Comparison of ENCODE assay signal across 8 cellular contexts in genomic region chr12:12266873-12267634, GRCh38. TPM values are rescaled to one million over a fixed set of nuclear protein-coding genes. Genes with fewer than 3 reads are reported as not detected.
DNase-seq lines count a peak whose midpoint lies in the region; TF ChIP-seq lines count a peak whose summit lies in the region.

Gene LRP6 (minus strand): TSS chr12:12267044. CDS start chr12:12266735, 309 bp downstream.

- H3K36me3 Mint-ChIP-seq in H9 (ENCODE audit: insufficient read depth in 1 of 3, low read depth in 3 of 3), result peaks cover 6 to 17% (median 8%) of the 10 kb centered on the region in 3 experiments; a peak in 5 of 7 replicates
- no peaks in the 10 kb centered on the region for H3K36me3 Mint-ChIP-seq in activated naive CD4-positive, alpha-beta T cell treated with anti-CD3 and anti-CD28 coated beads, Interleukin-2, amount 10 ng/mL, durations not matched to agents 7 days and 5 days

- H3K4me3 Mint-ChIP-seq in H9, result peak within 1 kb of the TSS; percentile 90 to 94
- peak within 1 kb of the TSS; percentile 80 for H3K4me3 Mint-ChIP-seq in activated naive CD4-positive, alpha-beta T cell treated with anti-CD3 and anti-CD28 coated beads, Interleukin-2, amount 10 ng/mL, durations not matched to agents 7 days and 5 days

- peak within 1 kb of the TSS; percentile 99 for H2BK12ac ChIP-seq in H9 (ENCODE audit: insufficient read length, low read depth, low read length)

- peak; percentile 91 for DNase-seq in EH (ENCODE audit: low read depth)
- peak; percentile 94 for DNase-seq in H9
- peak; percentile 94 for DNase-seq in MG63
- peak; percentile 93 to 98 for DNase-seq in SJSA1 (ENCODE audit: low read depth in 1 of 2, low spot score in 2 of 2)
- peak; percentile 78 for DNase-seq in activated naive CD4-positive, alpha-beta T cell treated with anti-CD3 and anti-CD28 coated beads, Interleukin-2, amount 10 ng/mL, durations not matched to agents 7 days and 5 days
- peak; percentile 83 for DNase-seq in germinal center (ENCODE audit: low spot score)

- H3K36me3 ChIP-seq in MG63 (no peaks in the 10 kb centered on the region), SJSA1 (0 out of 2 replicates have a peak, but pooled peaks cover 3% of the 10 kb centered on the region), neutrophil (no peaks in the 10 kb centered on the region), subcutaneous abdominal adipose tissue (ENCODE audit: control insufficient read depth in 5 of 5, insufficient read depth in 5 of 5, low read length in 5 of 5) (no peaks in the 10 kb centered on the region)

- H4K20me1 ChIP-seq in H9 (ENCODE audit: control insufficient read depth, insufficient read depth, insufficient read length), result no peaks in the 10 kb centered on the region

- WGBS in H9 (ENCODE audit: extremely low coverage, insufficient read length, low lambda C conversion rate), result no CpG with 5 or more reads among the region's 90 CpGs

- no peaks in the 10 kb centered on the region for H3K9me3 ChIP-seq in H9 (ENCODE audit: control insufficient read depth, low read depth, low read length)
- H3K9me3 ChIP-seq in MG63, result no peaks in the 10 kb centered on the region
- no peaks in the 10 kb centered on the region for H3K9me3 ChIP-seq in SJSA1 (replicated peaks)
- H3K9me3 ChIP-seq in neutrophil, result no peaks in the 10 kb centered on the region
- H3K9me3 ChIP-seq in subcutaneous abdominal adipose tissue (ENCODE audit: control insufficient read depth in 5 of 5, low read length in 5 of 5), result no peaks in the 10 kb centered on the region

- H3K14ac ChIP-seq in H9 (ENCODE audit: insufficient read depth, low read length), result peak within 1 kb of the TSS; percentile 100

- peak within 1 kb of the TSS; percentile 98 for H4K5ac ChIP-seq in H9 (ENCODE audit: insufficient read length, low read depth, low read length)

- peak within 1 kb of the TSS; percentile 100 for H3K18ac ChIP-seq in H9 (ENCODE audit: insufficient read length, low read depth, low read length)

- peaks cover 36 to 37% of the 10 kb centered on the region in 2 experiments for H3K4me1 Mint-ChIP-seq in H9
- H3K4me1 Mint-ChIP-seq in activated naive CD4-positive, alpha-beta T cell treated with anti-CD3 and anti-CD28 coated beads, Interleukin-2, amount 10 ng/mL, durations not matched to agents 7 days and 5 days, result peaks cover 19% of the 10 kb centered on the region

- H2BK15ac ChIP-seq in H9 (ENCODE audit: low read depth, low read length), result no peak within 1 kb of the TSS

- H3K23me2 ChIP-seq in H9 (ENCODE audit: insufficient read length, low read depth, low read length, poor library complexity, severe bottlenecking), result peaks cover 13% of the 10 kb centered on the region

- no peak within 1 kb of the TSS for H3K23ac ChIP-seq in H9 (ENCODE audit: insufficient read length, low read depth, low read length)

- no peaks in the 10 kb centered on the region for H3K27me3 Mint-ChIP-seq in H9 (ENCODE audit: low read depth)
- H3K27me3 Mint-ChIP-seq in activated naive CD4-positive, alpha-beta T cell treated with anti-CD3 and anti-CD28 coated beads, Interleukin-2, amount 10 ng/mL, durations not matched to agents 7 days and 5 days, result peaks cover 67% of the 10 kb centered on the region

- no peaks in the 10 kb centered on the region for H3K79me1 ChIP-seq in H9 (ENCODE audit: insufficient read depth, low read depth, low read length, poor library complexity, severe bottlenecking)

- H3K4me3 ChIP-seq in MG63 (peak within 1 kb of the TSS; percentile 74), SJSA1 (peak within 1 kb of the TSS; percentile 76), neutrophil (ENCODE audit: low read depth in 1 of 2, low read length in 1 of 2) (peak within 1 kb of the TSS; percentile 55 to 67), subcutaneous abdominal adipose tissue (ENCODE audit: low read depth in 1 of 5, low read length in 5 of 5) (peak within 1 kb of the TSS; percentile 78 to 92 (median 90))

- peak within 1 kb of the TSS; percentile 100 for H2BK5ac ChIP-seq in H9 (ENCODE audit: insufficient read length, low read length)

- H3K27me3 ChIP-seq in H9 (ENCODE audit: insufficient read depth, low read length) (no peaks in the 10 kb centered on the region), MG63 (no peaks in the 10 kb centered on the region), SJSA1 (replicated peaks) (no peaks in the 10 kb centered on the region), neutrophil (peaks cover 70% of the 10 kb centered on the region), subcutaneous abdominal adipose tissue (ENCODE audit: control insufficient read depth in 5 of 5, insufficient read depth in 4 of 5, low read length in 5 of 5) (no peaks in the 10 kb centered on the region)

- H3T11ph ChIP-seq in H9 (ENCODE audit: low read length), result peak within 1 kb of the TSS; percentile 95

- peak within 1 kb of the TSS; percentile 99 for H2BK20ac ChIP-seq in H9 (ENCODE audit: low read depth, low read length, poor library complexity, severe bottlenecking)

- H3K79me2 ChIP-seq in H9 (ENCODE audit: insufficient read depth, low read length), result peaks cover 33% of the 10 kb centered on the region

- CTCF ChIA-PET in activated naive CD4-positive, alpha-beta T cell treated with anti-CD3 and anti-CD28 coated beads, Interleukin-2, amount 10 ng/mL, durations not matched to agents 7 days and 5 days (lab: Charles Lee), result no interaction called here

- peak within 1 kb of the TSS; percentile 87 for H3K4me2 ChIP-seq in H9 (ENCODE audit: insufficient read depth, insufficient read length, low read length)

- no peak within 1 kb of the TSS for H4K91ac ChIP-seq in H9 (ENCODE audit: insufficient read length, low read depth, low read length)

- peak within 1 kb of the TSS; percentile 71 for H2BK120ac ChIP-seq in H9 (ENCODE audit: low read depth, low read length, poor library complexity, severe bottlenecking)

- H3K4ac ChIP-seq in H9 (ENCODE audit: low read depth, low read length), result peak within 1 kb of the TSS; percentile 70; the same call in 1 of the 2 replicates

- TF ChIP-seq CTCF in H9 (conservative IDR thresholded peaks at IDR 0.05), result no peak
- TF ChIP-seq CTCF in neutrophil (IDR thresholded peaks at IDR 0.05), result no peak

- H3K27ac Mint-ChIP-seq in H9, result peak within 1 kb of the TSS; percentile 100
- H3K27ac Mint-ChIP-seq in activated naive CD4-positive, alpha-beta T cell treated with anti-CD3 and anti-CD28 coated beads, Interleukin-2, amount 10 ng/mL, durations not matched to agents 7 days and 5 days, result peak within 1 kb of the TSS; percentile 55

- H3K9me3 Mint-ChIP-seq in H9, result no peaks in the 10 kb centered on the region
- H3K9me3 Mint-ChIP-seq in activated naive CD4-positive, alpha-beta T cell treated with anti-CD3 and anti-CD28 coated beads, Interleukin-2, amount 10 ng/mL, durations not matched to agents 7 days and 5 days, result no peaks in the 10 kb centered on the region

- H3K4me1 ChIP-seq in H9 (ENCODE audit: insufficient read depth, low read length) (no peaks in the 10 kb centered on the region), SJSA1 (replicated peaks) (peaks cover 11% of the 10 kb centered on the region), neutrophil (ENCODE audit: control insufficient read depth in 1 of 2, insufficient read depth in 1 of 2, low read depth in 1 of 2, low read length in 1 of 2) (peaks cover 16 to 25% of the 10 kb centered on the region in 2 experiments), subcutaneous abdominal adipose tissue (ENCODE audit: control insufficient read depth in 5 of 5, insufficient read depth in 5 of 5, low read length in 5 of 5) (peaks cover 0 to 32% (median 26%) of the 10 kb centered on the region in 5 donors)

- H2AFZ ChIP-seq in H9 (ENCODE audit: low read length), result peak within 1 kb of the TSS; percentile 90

- peak within 1 kb of the TSS; percentile 98 for H3K9ac ChIP-seq in H9 (ENCODE audit: extremely low read depth, insufficient read length, low read length)
- H3K9ac ChIP-seq in subcutaneous abdominal adipose tissue (ENCODE audit: low read length in 5 of 5), result peak within 1 kb of the TSS; percentile 87 to 99 (median 89)

- no peak within 1 kb of the TSS for H2AK5ac ChIP-seq in H9 (ENCODE audit: insufficient read length, low read length)

- H4K8ac ChIP-seq in H9 (replicated peaks; ENCODE audit: insufficient read length, low read depth, low read length), result peak within 1 kb of the TSS; percentile 89

- H3K27ac ChIP-seq in H9 (ENCODE audit: insufficient read length, low read depth, low read length), result peak within 1 kb of the TSS; percentile 91
- H3K27ac ChIP-seq in SJSA1, result peak within 1 kb of the TSS; percentile 100
- H3K27ac ChIP-seq in neutrophil, result no peak within 1 kb of the TSS
- peak within 1 kb of the TSS; percentile 89 for H3K27ac ChIP-seq in subcutaneous abdominal adipose tissue (ENCODE audit: low read depth, low read length)

- H3K56ac ChIP-seq in H9 (ENCODE audit: insufficient read length, low read depth, low read length), result peak within 1 kb of the TSS; percentile 99

RNA-seq across cellular contexts. Expression of gene LRP6, which starts in this region (rescaled TPM):
- 60.2 and 62.4 TPM in 2 replicates for total RNA-seq in H9 (2021)
- 7.9 and 10.2 TPM in 2 replicates for total RNA-seq in MG63 (2014; rRNA removed; shearing (Covaris generic); ENCODE audit: low replicate concordance)
- total RNA-seq in SJSA1 (2014; rRNA removed; shearing (Covaris generic)), result 25.2 and 31.3 TPM in 2 replicates
